32 cellular contexts compared by ENCODE assay signal in genomic region chr14:61898568-61898967, GRCh38.
"Had no signal": no experiment of that assay in that cellular context is flagged by ENCODE, and none has a peak within 500 bp of the region (broad histone marks: within the 10 kb centered on the region; RNA-seq: fewer than 3 reads in every experiment).

No MANE protein-coding gene starts in this region.

- H3K9me3 ChIP-seq: ascending aorta had no signal

- H3K36me3 ChIP-seq: ascending aorta, cardiac muscle cell, WERI-Rb-1 had no signal

- H3K4me1 ChIP-seq: ascending aorta had no signal

- H3K27me3 ChIP-seq: ascending aorta, cardiac muscle cell had no signal

- DNase-seq: activated CD4-positive, alpha-beta memory T cell treated with anti-CD3 and anti-CD28 coated beads, Interleukin-2, amount 10 ng/mL, durations not matched to agents 7 days and 5 days; activated CD4-positive, alpha-beta T cell treated with anti-CD3 and anti-CD28 coated beads for 1 hour; activated CD4-positive, alpha-beta T cell treated with anti-CD3 and anti-CD28 coated beads for 36 hours; activated CD4-positive, alpha-beta T cell treated with anti-CD3 and anti-CD28 coated beads for 48 hours; activated CD4-positive, alpha-beta T cell treated with anti-CD3 and anti-CD28 coated beads, Interleukin-2, amount 10 ng/mL, durations not matched to agents 7 days and 5 days; activated CD4-positive, alpha-beta T cell treated with anti-CD3 and anti-CD28 coated beads, Interleukin-2, amount 50 U/mL, for 48 hours; activated CD4-positive, CD25-positive, alpha-beta regulatory T cell; activated CD8-positive, alpha-beta memory T cell treated with anti-CD3 and anti-CD28 coated beads for 24 hours; activated CD8-positive, alpha-beta memory T cell treated with anti-CD3 and anti-CD28 coated beads, Interleukin-2, amount 10 ng/mL, durations not matched to agents 7 days and 5 days; activated CD8-positive, alpha-beta memory T cell treated with anti-CD3 and anti-CD28 coated beads, Interleukin-2, amount 50 U/mL, for 48 hours; activated CD8-positive, alpha-beta T cell treated with anti-CD3 and anti-CD28 coated beads, Interleukin-2, amount 10 ng/mL, durations not matched to agents 7 days and 5 days; activated effector memory CD4-positive, alpha-beta T cell treated with Interleukin-2 at 50 U/mL for 16 hours; activated gamma-delta T cell; activated naive CD4-positive, alpha-beta T cell treated with anti-CD3 and anti-CD28 coated beads, Interleukin-2, amount 10 ng/mL, durations not matched to agents 7 days and 5 days; activated naive CD4-positive, alpha-beta T cell treated with Interleukin-2 at 50 U/mL for 16 hours; activated naive CD8-positive, alpha-beta T cell treated with anti-CD3 and anti-CD28 coated beads, Interleukin-2, amount 10 ng/mL, durations not matched to agents 7 days and 5 days; activated naive CD8-positive, alpha-beta T cell treated with anti-CD3 and anti-CD28 coated beads, Interleukin-2, amount 50 U/mL, for 24 hours; activated T-cell treated with anti-CD3 and anti-CD28 coated beads, Interleukin-2, amount 50 U/mL, for 24 hours; activated T-cell treated with anti-CD3 and anti-CD28 coated beads, Interleukin-2, amount 50 U/mL, for 48 hours; amygdala; anterior cingulate cortex; central memory CD4-positive, alpha-beta T cell; T-helper 1 cell; T-helper 2 cell; T-helper 9 cell; WERI-Rb-1 had no signal

- H3K27ac ChIP-seq: ascending aorta, cardiac muscle cell, WERI-Rb-1 had no signal

- FAIRE-seq: bronchial epithelial cell, TTC549 had no signal

- ATAC-seq: activated CD4-positive, alpha-beta T cell treated with anti-CD3 and anti-CD28 coated beads for 36 hours; activated CD4-positive, CD25-positive, alpha-beta regulatory T cell treated with anti-CD3 and anti-CD28 coated beads, Interleukin-2, amount 50 U/mL, for 24 hours; activated CD8-positive, alpha-beta memory T cell treated with anti-CD3 and anti-CD28 coated beads, Interleukin-2, amount 10 ng/mL, durations not matched to agents 7 days and 5 days; activated CD8-positive, alpha-beta T cell treated with anti-CD3 and anti-CD28 coated beads, Interleukin-2, amount 10 ng/mL, durations not matched to agents 7 days and 5 days; activated naive CD8-positive, alpha-beta T cell treated with anti-CD3 and anti-CD28 coated beads, Interleukin-2, amount 50 U/mL, for 24 hours; WTC11 had no signal

- H3K4me3 ChIP-seq: ascending aorta, cardiac muscle cell had no signal
